In the genomic region with DNA sequence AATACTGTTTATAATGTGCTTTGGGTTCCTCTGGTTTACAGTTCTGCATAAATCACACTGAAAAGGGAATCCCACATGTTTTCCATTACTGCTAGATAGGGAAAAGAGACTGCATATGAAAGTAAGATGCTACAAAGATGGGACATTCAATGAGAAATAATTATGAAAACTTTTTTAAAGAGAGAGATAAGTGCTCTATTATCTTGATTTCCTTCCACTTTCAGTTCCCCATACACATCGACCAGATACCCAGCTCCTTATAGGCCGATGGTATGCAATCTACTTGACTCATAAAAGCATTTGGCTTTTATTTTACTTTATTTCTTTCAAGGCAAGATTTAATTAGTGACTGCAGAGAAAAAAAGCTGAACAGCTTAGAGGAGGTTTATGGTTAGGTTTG, we compare ENCODE assay signal across 14 cellular contexts.
"Had no signal": no experiment of that assay in that cellular context is flagged by ENCODE, and none has a peak within 500 bp of the region (broad histone marks: within the 10 kb centered on the region; RNA-seq: fewer than 3 reads in every experiment).

No MANE protein-coding gene starts in this region.

- DNase-seq: esophagus squamous epithelium; foreskin keratinocyte; kidney; left colon; left ventricle myocardium superior; mesenchymal stem cell; midbrain; nucleus accumbens; ovary; right cardiac atrium; small intestine; stimulated activated CD4-positive, alpha-beta T cell treated with anti-CD3 and anti-CD28 coated beads, Interleukin-12 subunit alpha, Interleukin-12 subunit beta, amount 100 ng/mL, for 4 hours; stimulated activated naive CD4-positive, alpha-beta T cell had no signal

- ATAC-seq: foreskin keratinocyte; left colon; left ventricle myocardium superior; natural killer cell treated with Interleukin-12 subunit alpha and Interleukin-12 subunit beta and Interleukin-15 and Interleukin-18, amount 100 ng/mL, for 72 hours; right cardiac atrium had no signal
